Comparison of ENCODE assay signal across 8 cellular contexts in the genomic region with DNA sequence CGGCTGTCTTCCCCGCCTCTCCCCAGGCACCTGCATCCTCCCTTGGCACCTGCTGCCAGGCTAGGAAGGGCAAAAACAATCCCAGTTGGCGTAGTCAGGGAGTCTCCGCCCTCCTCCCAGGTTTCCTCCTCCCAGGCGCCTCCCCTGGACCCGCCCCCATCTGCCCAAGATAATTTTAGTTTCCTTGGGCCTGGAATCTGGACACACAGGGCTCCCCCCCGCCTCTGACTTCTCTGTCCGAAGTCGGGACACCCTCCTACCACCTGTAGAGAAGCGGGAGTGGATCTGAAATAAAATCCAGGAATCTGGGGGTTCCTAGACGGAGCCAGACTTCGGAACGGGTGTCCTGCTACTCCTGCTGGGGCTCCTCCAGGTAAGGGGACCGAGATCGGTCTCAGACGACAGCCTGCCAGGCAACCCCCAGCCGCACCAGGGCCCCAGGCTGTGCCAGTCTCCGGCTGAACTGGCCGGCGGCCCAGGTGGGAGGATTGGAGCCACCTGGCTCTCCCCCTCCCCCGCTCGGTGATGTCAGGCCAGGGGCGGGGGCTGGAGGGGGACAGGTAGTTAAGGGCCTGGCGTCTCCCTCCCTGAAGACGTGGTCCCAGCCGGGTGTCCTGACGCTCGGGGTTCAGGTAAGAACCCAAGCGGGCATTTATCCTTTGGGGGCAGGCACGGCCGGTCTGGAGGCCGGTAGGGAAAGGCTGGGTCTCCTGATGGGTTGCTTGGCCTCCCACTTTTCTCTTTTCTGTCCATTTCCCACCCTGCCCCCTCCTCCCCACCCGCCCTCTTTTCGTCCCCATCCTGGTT. TPM values are rescaled to one million over a fixed set of nuclear protein-coding genes. Genes with fewer than 3 reads are reported as not detected.
DNase-seq lines count a peak whose midpoint lies in the region; ATAC-seq and TF ChIP-seq lines count a peak whose summit lies in the region.

TSS of gene GRB7 (plus strand) at position 178 of the 807 bp plus-strand sequence. CDS start 4,364 bp downstream, outside the sequence.

- no peaks in the 10 kb centered on the region for H3K9me3 Mint-ChIP-seq in T-helper 1 cell treated with Interleukin-12 subunit alpha and Interleukin-12 subunit beta and Interleukin-4 antibody, amounts not matched to agents 30 μg/mL and 1 μg/mL, for 36 hours

- peaks cover 0 to 44% (median 15%) of the 10 kb centered on the region in 12 donors for H3K4me1 ChIP-seq in heart left ventricle
- no peaks in the 10 kb centered on the region for H3K4me1 ChIP-seq in rectal smooth muscle tissue (ENCODE audit: control insufficient read depth, insufficient read depth, low read length)

- H3K4me1 Mint-ChIP-seq in T-helper 1 cell treated with Interleukin-12 subunit alpha and Interleukin-12 subunit beta and Interleukin-4 antibody, amounts not matched to agents 30 μg/mL and 1 μg/mL, for 36 hours (ENCODE audit: low read depth) = peaks cover 25% of the 10 kb centered on the region

- peak within 1 kb of the TSS; percentile 57; the same call in 1 of the 2 replicates for H3K4me3 ChIP-seq in SK-N-MC
- H3K4me3 ChIP-seq in heart left ventricle = peak within 1 kb of the TSS in 11 of 12 donors; percentile 12 to 51 (median 30)
- peak within 1 kb of the TSS; percentile 68 for H3K4me3 ChIP-seq in rectal smooth muscle tissue (ENCODE audit: low read length)

- H3K27ac ChIP-seq in SK-N-MC = no peak within 1 kb of the TSS
- peak within 1 kb of the TSS in 1 of 12 donors; percentile 17 for H3K27ac ChIP-seq in heart left ventricle
- no peak within 1 kb of the TSS for H3K27ac ChIP-seq in rectal smooth muscle tissue (ENCODE audit: low read depth, low read length)

- no peaks in the 10 kb centered on the region for H3K36me3 Mint-ChIP-seq in T-helper 1 cell treated with Interleukin-12 subunit alpha and Interleukin-12 subunit beta and Interleukin-4 antibody, amounts not matched to agents 30 μg/mL and 1 μg/mL, for 36 hours (ENCODE audit: low read depth)

- H3K4me3 Mint-ChIP-seq in T-helper 1 cell treated with Interleukin-12 subunit alpha and Interleukin-12 subunit beta and Interleukin-4 antibody, amounts not matched to agents 30 μg/mL and 1 μg/mL, for 36 hours = peak within 1 kb of the TSS; percentile 86

- H3K9me3 ChIP-seq in SK-N-MC (ENCODE audit: low read depth, low read length) (no peaks in the 10 kb centered on the region), heart left ventricle (no peaks in the 10 kb centered on the region)

- TF ChIP-seq POLR2A in heart left ventricle (IDR thresholded peaks at IDR 0.05) = no peak

- WGBS in heart left ventricle, 4 donors = 11 to 22% (median 15%) methylated on average over 19 to 34 of the region's 34 CpGs

- H3K27me3 ChIP-seq in heart left ventricle (peaks cover 15 to 63% (median 26%) of the 10 kb centered on the region in 9 donors), rectal smooth muscle tissue (ENCODE audit: control insufficient read depth, insufficient read depth, low read length) (peaks cover 21% of the 10 kb centered on the region)

- H3K36me3 ChIP-seq in SK-N-MC (ENCODE audit: insufficient read depth, low read length) (no peaks in the 10 kb centered on the region), heart left ventricle (no peaks in the 10 kb centered on the region), rectal smooth muscle tissue (ENCODE audit: control insufficient read depth, insufficient read depth, low read length) (no peaks in the 10 kb centered on the region)

- intact Hi-C loops in heart left ventricle (cut with DNase I) = no loop called here

- DNase-seq in T-helper 1 cell = no peak
- no peak for DNase-seq in SK-N-MC (ENCODE audit: low read depth, low spot score)
- no peak for DNase-seq in heart left ventricle
- DNase-seq in T-helper 9 cell = no peak
- no peak for DNase-seq in HCEC 1CT

- TF ChIP-seq CTCF in heart left ventricle (IDR thresholded peaks at IDR 0.05) = no peak

- peak in 2 of 4 donors; percentile 36 to 45 for ATAC-seq in heart left ventricle
- ATAC-seq in HG02610 (IDR thresholded peaks at IDR 0.05; ENCODE audit: unreplicated experiment) = no peak

- H3K9ac ChIP-seq in SK-N-MC (ENCODE audit: insufficient read length) (no peak within 1 kb of the TSS), rectal smooth muscle tissue (ENCODE audit: low read length) (peak within 1 kb of the TSS; percentile 57)

- H3K27me3 Mint-ChIP-seq in T-helper 1 cell treated with Interleukin-12 subunit alpha and Interleukin-12 subunit beta and Interleukin-4 antibody, amounts not matched to agents 30 μg/mL and 1 μg/mL, for 36 hours (ENCODE audit: low read depth) = peaks cover 21% of the 10 kb centered on the region

- H3K27ac Mint-ChIP-seq in T-helper 1 cell treated with Interleukin-12 subunit alpha and Interleukin-12 subunit beta and Interleukin-4 antibody, amounts not matched to agents 30 μg/mL and 1 μg/mL, for 36 hours = peak within 1 kb of the TSS; percentile 84

RNA-seq across cellular contexts. Expression of gene GRB7, which starts in this region (rescaled TPM):
- total RNA-seq in heart left ventricle = 1 to 10 TPM in 7 of 9 donors, under 1 TPM in 2; 0.48 to 8.2 (median 1.7) TPM
- 1 to 10 TPM in 1 of 2 donors, under 1 TPM in 1; 0.57 to 1.3 TPM for polyA plus RNA-seq in heart left ventricle
